Comparison of ENCODE assay signal across 9 cellular contexts in genomic region chr5:59275170-59275536, GRCh38.
DNase-seq lines count a peak whose midpoint lies in the region; ATAC-seq and TF ChIP-seq lines count a peak whose summit lies in the region.
"Had no signal": no experiment of that assay in that cellular context is flagged by ENCODE, and none has a peak within 500 bp of the region (broad histone marks: within the 10 kb centered on the region; RNA-seq: fewer than 3 reads in every experiment).

No MANE protein-coding gene starts in this region.

- H3K4me1 ChIP-seq in urinary bladder (ENCODE audit: insufficient read depth) = no peaks in the 10 kb centered on the region

- H3K36me3 ChIP-seq in urinary bladder (ENCODE audit: insufficient read depth) = no peaks in the 10 kb centered on the region

- DNase-seq in activated naive CD4-positive, alpha-beta T cell treated with anti-CD3 and anti-CD28 coated beads, Interleukin-2, amount 50 U/mL, for 72 hours (ENCODE audit: low spot score in 2 of 2) = no peak
- DNase-seq in epithelial cell of prostate (ENCODE audit: low read depth, low spot score) = no peak
- DNase-seq in natural killer cell = no peak
- DNase-seq in GF-D8 (lab: John Stamatoyannopoulos, UW) = no peak
- DNase-seq: SHP77 treated with DMSO at 0.1 percent for 48 hours had no signal

- intact Hi-C loops in natural killer cell (cut with micrococcal nuclease) = no loop called here

- H3K27me3 Mint-ChIP-seq in activated naive CD4-positive, alpha-beta T cell treated with anti-CD3 and anti-CD28 coated beads, Interleukin-2, amount 50 U/mL, for 24 hours = peaks cover 18% of the 10 kb centered on the region
- H3K27me3 Mint-ChIP-seq in natural killer cell (ENCODE audit: low read depth in 2 of 2) = peaks cover 5 to 13% of the 10 kb centered on the region in 2 donors

- H3K4me3 Mint-ChIP-seq in activated naive CD4-positive, alpha-beta T cell treated with anti-CD3 and anti-CD28 coated beads, Interleukin-2, amount 50 U/mL, for 24 hours = peak overlapping the region; percentile 78
- H3K4me3 Mint-ChIP-seq in natural killer cell = peak overlapping the region; percentile 87

- no peaks in the 10 kb centered on the region for H3K36me3 Mint-ChIP-seq in activated naive CD4-positive, alpha-beta T cell treated with anti-CD3 and anti-CD28 coated beads, Interleukin-2, amount 50 U/mL, for 24 hours
- H3K36me3 Mint-ChIP-seq in activated naive CD4-positive, alpha-beta T cell treated with anti-CD3 and anti-CD28 coated beads, Interleukin-2, amount 50 U/mL, for 72 hours = no peaks in the 10 kb centered on the region
- H3K36me3 Mint-ChIP-seq in natural killer cell = no peaks in the 10 kb centered on the region

- H3K4me1 Mint-ChIP-seq in activated naive CD4-positive, alpha-beta T cell treated with anti-CD3 and anti-CD28 coated beads, Interleukin-2, amount 50 U/mL, for 24 hours = peaks cover 11% of the 10 kb centered on the region
- H3K4me1 Mint-ChIP-seq in natural killer cell = peaks cover 13% of the 10 kb centered on the region in 2 donors

- no peaks in the 10 kb centered on the region for H3K9me3 Mint-ChIP-seq in activated naive CD4-positive, alpha-beta T cell treated with anti-CD3 and anti-CD28 coated beads, Interleukin-2, amount 50 U/mL, for 24 hours
- no peaks in the 10 kb centered on the region for H3K9me3 Mint-ChIP-seq in activated naive CD4-positive, alpha-beta T cell treated with anti-CD3 and anti-CD28 coated beads, Interleukin-2, amount 50 U/mL, for 72 hours
- H3K9me3 Mint-ChIP-seq in natural killer cell = no peaks in the 10 kb centered on the region

- peak overlapping the region; percentile 63 for H3K4me3 ChIP-seq in urinary bladder (ENCODE audit: low read depth, low read length)

- no peak for ATAC-seq in activated naive CD4-positive, alpha-beta T cell treated with anti-CD3 and anti-CD28 coated beads, Interleukin-2, amount 50 U/mL, for 72 hours
- ATAC-seq in natural killer cell = no peak
- ATAC-seq in HG02885 (IDR thresholded peaks at IDR 0.05; ENCODE audit: poor library complexity, unreplicated experiment) = no peak
- ATAC-seq in esophagus mucosa = no peak

- TF ChIP-seq CTCF in natural killer cell (IDR thresholded peaks at IDR 0.05) = no peak

- H3K27ac ChIP-seq in epithelial cell of prostate = peak overlapping the region; percentile 72
- H3K27ac ChIP-seq in urinary bladder (ENCODE audit: low read depth) = no peak overlapping the region

- 8% methylated on average over 5 of the region's 5 CpGs for WGBS in urinary bladder

- H3K27ac Mint-ChIP-seq in activated naive CD4-positive, alpha-beta T cell treated with anti-CD3 and anti-CD28 coated beads, Interleukin-2, amount 50 U/mL, for 24 hours = no peak overlapping the region
- H3K27ac Mint-ChIP-seq in activated naive CD4-positive, alpha-beta T cell treated with anti-CD3 and anti-CD28 coated beads, Interleukin-2, amount 50 U/mL, for 72 hours = no peak overlapping the region
- peak overlapping the region; percentile 11 to 80 for H3K27ac Mint-ChIP-seq in natural killer cell

Comparison
In these comparisons a context has a peak if more than half of its experiments do, and no peak if none do; other contexts are left out.
1. H3K27ac Mint-ChIP-seq: peak in natural killer cell (2 of 2); none in activated naive CD4-positive, alpha-beta T cell treated with anti-CD3 and anti-CD28 coated beads, Interleukin-2, amount 50 U/mL, for 24 hours (single experiment) and activated naive CD4-positive, alpha-beta T cell treated with anti-CD3 and anti-CD28 coated beads, Interleukin-2, amount 50 U/mL, for 72 hours (0 of 2).